In genomic region chr15:101980206-101980910, GRCh38 we compare ENCODE assay signal across 8 cellular contexts.
DNase-seq lines count a peak whose midpoint lies in the region; ATAC-seq, FAIRE-seq and TF ChIP-seq lines count a peak whose summit lies in the region.
"Not testable (repeated sequence)": the region's sequence is repeated elsewhere in the genome, so short reads cannot be mapped to it uniquely, and the experiment has no call there.

No MANE protein-coding gene starts in this region.

- H3K4me3 Mint-ChIP-seq in effector memory CD8-positive, alpha-beta T cell, result not testable (repeated sequence)

- not testable (repeated sequence) for H3K36me3 ChIP-seq in GM06990 (ENCODE audit: control insufficient read depth, insufficient read depth, low read length); MG63; WERI-Rb-1; kidney (ENCODE audit: control insufficient read depth in 1 of 2, insufficient read depth in 2 of 2, low read length in 2 of 2); trophoblast cell (ENCODE audit: control insufficient read depth in 1 of 2, insufficient read depth in 2 of 2, low read length in 2 of 2); upper lobe of right lung

- H3K4ac ChIP-seq in trophoblast cell (ENCODE audit: low read depth, low read length), result not testable (repeated sequence)

- H3K4me1 ChIP-seq in kidney (ENCODE audit: control insufficient read depth in 1 of 2, insufficient read depth in 1 of 2, low read depth in 1 of 2, low read length in 2 of 2); trophoblast cell (ENCODE audit: control insufficient read depth in 1 of 2, insufficient read depth in 2 of 2, low read length in 2 of 2); upper lobe of right lung: not testable (repeated sequence)

- H3K18ac ChIP-seq in trophoblast cell (ENCODE audit: low read length), result not testable (repeated sequence)

- not testable (repeated sequence) for H3K23ac ChIP-seq in trophoblast cell (ENCODE audit: low read length)

- not testable (repeated sequence) for H3K27me3 ChIP-seq in GM06990 (replicated peaks; ENCODE audit: control insufficient read depth, insufficient read depth, low read length); MG63; WERI-Rb-1 (ENCODE audit: insufficient read depth, low read depth, severe bottlenecking); trophoblast cell (ENCODE audit: insufficient read depth, low read length); upper lobe of right lung

- not testable (repeated sequence) for H3K14ac ChIP-seq in trophoblast cell (ENCODE audit: low read length)

- not testable (repeated sequence) for H2AFZ ChIP-seq in trophoblast cell (ENCODE audit: insufficient read depth, low read length, poor library complexity)

- WGBS in trophoblast cell (ENCODE audit: extremely low coverage, insufficient coverage, insufficient read length), result 100% methylated on average over 1 of the region's 53 CpGs

- not testable (repeated sequence) for H2BK120ac ChIP-seq in trophoblast cell (ENCODE audit: insufficient read depth, low read length, poor library complexity)

- H3K79me2 ChIP-seq in trophoblast cell (ENCODE audit: control insufficient read depth, insufficient read depth, low read length, poor library complexity), result not testable (repeated sequence)

- not testable (repeated sequence) for H3K27ac ChIP-seq in WERI-Rb-1; kidney (ENCODE audit: low read depth in 2 of 2, low read length in 2 of 2); trophoblast cell (ENCODE audit: low read depth, low read length); upper lobe of right lung

- not testable (repeated sequence) for FAIRE-seq in kidney (lab: Jason Lieb, UNC)

- not testable (repeated sequence) for H2BK12ac ChIP-seq in trophoblast cell (ENCODE audit: low read length)

- H3K79me1 ChIP-seq in trophoblast cell (ENCODE audit: low read length), result not testable (repeated sequence)

- intact Hi-C loops in kidney (cut with DNase I); upper lobe of right lung (cut with DNase I): not testable (repeated sequence)

- ATAC-seq in effector memory CD8-positive, alpha-beta T cell (replicated peaks), result not testable (repeated sequence)
- peak; percentile 82 for ATAC-seq in upper lobe of right lung

- not testable (repeated sequence) for H3K9me3 Mint-ChIP-seq in effector memory CD8-positive, alpha-beta T cell

- not testable (repeated sequence) for H4K12ac ChIP-seq in trophoblast cell (ENCODE audit: low read depth, low read length)

- H3K36me3 Mint-ChIP-seq in effector memory CD8-positive, alpha-beta T cell (ENCODE audit: insufficient read depth), result not testable (repeated sequence)

- H3K27ac Mint-ChIP-seq in effector memory CD8-positive, alpha-beta T cell, result not testable (repeated sequence)

- not testable (repeated sequence) for H4K91ac ChIP-seq in trophoblast cell (ENCODE audit: low read depth, low read length)

- peak; percentile 43 for DNase-seq in GM06990 (ENCODE audit: extremely low read depth, insufficient read length)
- DNase-seq in MG63, result peak; percentile 5
- DNase-seq in WERI-Rb-1, result peak; percentile 15
- DNase-seq in activated effector memory CD4-positive, alpha-beta T cell treated with anti-CD3 and anti-CD28 coated beads, Interleukin-2, amount 50 U/mL, for 16 hours, result peak; percentile 77
- peak in 2 of 3 experiments; percentile 7 to 23 for DNase-seq in effector memory CD8-positive, alpha-beta T cell
- peak; percentile 87 for DNase-seq in kidney
- DNase-seq in trophoblast cell, result peak; percentile 66 to 77
- DNase-seq in upper lobe of right lung, result peak; percentile 72

- not testable (repeated sequence) for H3K9me3 ChIP-seq in MG63; WERI-Rb-1 (ENCODE audit: severe bottlenecking); kidney (ENCODE audit: control insufficient read depth in 1 of 2, low read length in 2 of 2); trophoblast cell (ENCODE audit: insufficient read depth, low read depth, low read length); upper lobe of right lung

- not testable (repeated sequence) for H3K4me1 Mint-ChIP-seq in effector memory CD8-positive, alpha-beta T cell (ENCODE audit: low read depth in 2 of 2)

- not testable (repeated sequence) for H3K27me3 Mint-ChIP-seq in effector memory CD8-positive, alpha-beta T cell

- H4K8ac ChIP-seq in trophoblast cell (ENCODE audit: low read depth, low read length), result not testable (repeated sequence)

- not testable (repeated sequence) for TF ChIP-seq CTCF in GM06990 (IDR thresholded peaks at IDR 0.05; ENCODE audit: insufficient read depth, low read length, poor library complexity, severe bottlenecking); WERI-Rb-1 (IDR thresholded peaks at IDR 0.05; ENCODE audit: low read depth, low read length); kidney (IDR thresholded peaks at IDR 0.05; ENCODE audit: borderline replicate concordance, extremely low read depth, insufficient read depth); upper lobe of right lung (IDR thresholded peaks at IDR 0.05)

- not testable (repeated sequence) for H2BK5ac ChIP-seq in trophoblast cell (ENCODE audit: low read depth, low read length, poor library complexity)

- not testable (repeated sequence) for H3K9ac ChIP-seq in kidney (ENCODE audit: low read length in 2 of 2); trophoblast cell (ENCODE audit: low read length)

- not testable (repeated sequence) for H2AK5ac ChIP-seq in trophoblast cell (ENCODE audit: low read length)

- H3K4me2 ChIP-seq in trophoblast cell (ENCODE audit: low read length), result not testable (repeated sequence)

- H3K4me3 ChIP-seq in GM06990 (replicated peaks; ENCODE audit: low read depth, low read length); MG63; WERI-Rb-1 (ENCODE audit: low read depth, low read length); kidney (ENCODE audit: low read length in 2 of 2); trophoblast cell (ENCODE audit: low read depth, low read length); upper lobe of right lung: not testable (repeated sequence)

Comparison
In these comparisons a context has a peak if more than half of its experiments do, and no peak if none do; other contexts are left out.
1. DNase-seq: peak in every context shown above with its lines; median percentile 87 in kidney; 77 in activated effector memory CD4-positive, alpha-beta T cell treated with anti-CD3 and anti-CD28 coated beads, Interleukin-2, amount 50 U/mL, for 16 hours; 72 in upper lobe of right lung; 72 in trophoblast cell; 43 in GM06990; 15 in WERI-Rb-1; 15 in effector memory CD8-positive, alpha-beta T cell; 5 in MG63.